In genomic region chr2:86000938-86001312, GRCh38 we compare ENCODE assay signal across 15 cellular contexts.
DNase-seq lines count a peak whose midpoint lies in the region; ATAC-seq and TF ChIP-seq lines count a peak whose summit lies in the region.
"Had no signal": no experiment of that assay in that cellular context is flagged by ENCODE, and none has a peak within 500 bp of the region (broad histone marks: within the 10 kb centered on the region; RNA-seq: fewer than 3 reads in every experiment).

No MANE protein-coding gene starts in this region.

- peaks cover 13 to 15% (median 14%) of the 10 kb centered on the region in 5 experiments for H3K9me3 Mint-ChIP-seq in brain

- peak overlapping the region; percentile 33; the same call in 1 of the 2 replicates for H2AFZ ChIP-seq in SK-N-SH (ENCODE audit: low read depth)

- H3K4me3 ChIP-seq in SK-N-SH (ENCODE audit: low read depth in 2 of 2, low read length in 1 of 2) (no peak overlapping the region), HEK293 (ENCODE audit: low read depth, low read length) (no peak overlapping the region), transverse colon (no peak overlapping the region)
- H3K4me3 ChIP-seq: prostate gland, testis had no signal

- no peak for TF ChIP-seq POLR2A in transverse colon (IDR thresholded peaks at IDR 0.05)

- TF ChIP-seq CTCF in SK-N-SH (IDR thresholded peaks at IDR 0.05) (no peak), HEK293 (tag by site-specific recombination; IDR thresholded peaks at IDR 0.05) (no peak), brain (conservative IDR thresholded peaks at IDR 0.05) (no peak), transverse colon (IDR thresholded peaks at IDR 0.05) (no peak)

- peak overlapping the region in 3 of 5 experiments; percentile 18 to 53 (median 20) for H3K27ac Mint-ChIP-seq in brain

- peak overlapping the region in 1 of 2 experiments; percentile 8; a peak in 1 of 4 replicates for H3K27ac ChIP-seq in SK-N-SH (ENCODE audit: low read depth in 2 of 2, low read length in 1 of 2)
- no peak overlapping the region for H3K27ac ChIP-seq in HEK293 (ENCODE audit: extremely low read depth, low read depth, low read length)
- peak overlapping the region in 1 of 4 donors; percentile 81 for H3K27ac ChIP-seq in transverse colon
- H3K27ac ChIP-seq: 22Rv1, prostate gland had no signal

- WGBS in SK-N-SH (ENCODE audit: low lambda C conversion rate): 83% methylated on average over 2 of the region's 2 CpGs
- WGBS in transverse colon (ENCODE audit: low coverage in 1 of 2), 2 donors: 90 to 93% methylated on average over 2 of the region's 2 CpGs

- POLR2A ChIA-PET in SK-N-SH (lab: Yijun Ruan, JAX) (no interaction called here), HEK293 (lab: Yijun Ruan, JAX) (no interaction called here)

- no peak overlapping the region for H3K4me2 ChIP-seq in SK-N-SH

- H3K79me2 ChIP-seq in SK-N-SH (ENCODE audit: insufficient read depth): no peaks in the 10 kb centered on the region

- CTCF ChIA-PET in SK-N-SH (lab: Yijun Ruan, JAX): interaction anchor here (1.1 to 1.3 kb wide), 2 partner anchors 29 to 33 kb away, joined by 3 read pairs; no protein-coding TSS in a partner anchor
- CTCF ChIA-PET in HEK293 (lab: Yijun Ruan, JAX): no interaction called here

- H3K36me3 ChIP-seq in SK-N-SH (replicated peaks in 1 of 2; ENCODE audit: control insufficient read depth in 1 of 2, insufficient read depth in 2 of 2, low read length in 1 of 2) (no peaks in the 10 kb centered on the region), HEK293 (ENCODE audit: control insufficient read depth in 2 of 2, insufficient read depth in 1 of 2, low read length in 2 of 2) (no peaks in the 10 kb centered on the region), transverse colon (no peaks in the 10 kb centered on the region)
- H3K36me3 ChIP-seq: prostate gland had no signal

- intact Hi-C loops in posterior vena cava (cut with DNase I): no loop called here
- intact Hi-C loops in transverse colon (cut with DNase I; ENCODE audit: low total_unique reads): no loop called here

- ATAC-seq in SK-N-SH treated with all-trans-retinoic acid at 6 μM for 48 hours (no peak), GM18868 (IDR thresholded peaks at IDR 0.05; ENCODE audit: unreplicated experiment) (no peak)
- ATAC-seq: T-helper 17 cell had no signal

- H3K4me3 Mint-ChIP-seq in brain: no peak overlapping the region
- H3K4me3 Mint-ChIP-seq: T-helper 17 cell had no signal

- H3K9me2 ChIP-seq in SK-N-SH: no peaks in the 10 kb centered on the region

- DNase-seq in SK-N-SH: no peak
- DNase-seq in posterior vena cava (ENCODE audit: low spot score): peak; percentile 14
- no peak for DNase-seq in transverse colon
- DNase-seq in HPDE6-E6E7 (ENCODE audit: extremely low spot score): no peak
- DNase-seq: activated naive CD4-positive, alpha-beta T cell; NCI-H2107; NCI-H82; T-helper 17 cell; testis had no signal

- in situ Hi-C loops in transverse colon (cut with MboI; ENCODE audit: low pct_ligation_motif_present in 1 of 4, low pct_unique_long_range_greater_than_20kb in 1 of 4, low sequenced_read_pairs in 3 of 4): no loop called here

- no peak overlapping the region for H3K9ac ChIP-seq in SK-N-SH

- H3K4me1 Mint-ChIP-seq in brain: peaks cover 50% of the 10 kb centered on the region

- no peaks in the 10 kb centered on the region for H4K20me1 ChIP-seq in SK-N-SH (ENCODE audit: insufficient read depth)

- no peaks in the 10 kb centered on the region for H3K27me3 Mint-ChIP-seq in brain
- H3K27me3 Mint-ChIP-seq: T-helper 17 cell had no signal

- H3K27me3 ChIP-seq in SK-N-SH (ENCODE audit: insufficient read depth) (no peaks in the 10 kb centered on the region), transverse colon (no peaks in the 10 kb centered on the region)
- H3K27me3 ChIP-seq: testis had no signal

- H3K9me3 ChIP-seq in SK-N-SH: no peaks in the 10 kb centered on the region
- H3K9me3 ChIP-seq in HEK293 (ENCODE audit: control insufficient read depth, insufficient read depth, low read depth, low read length): no peaks in the 10 kb centered on the region
- H3K9me3 ChIP-seq in transverse colon: no peaks in the 10 kb centered on the region
- H3K9me3 ChIP-seq: prostate gland, testis had no signal

- H3F3A ChIP-seq in SK-N-SH (replicated peaks; ENCODE audit: insufficient read depth): peaks cover 10% of the 10 kb centered on the region

- no peak for TF ChIP-seq EP300 in SK-N-SH (IDR thresholded peaks at IDR 0.05; ENCODE audit: borderline replicate concordance in 1 of 2, low read depth in 1 of 2, low read length in 1 of 2)
- TF ChIP-seq EP300 in transverse colon (IDR thresholded peaks at IDR 0.05; ENCODE audit: low read depth): no peak

- H3K36me3 Mint-ChIP-seq in brain: peaks cover 4% of the 10 kb centered on the region

- no peak for TF ChIP-seq RAD21 in SK-N-SH (IDR thresholded peaks at IDR 0.05; ENCODE audit: low read length)

- peaks cover 20 to 31% of the 10 kb centered on the region in 2 experiments; a peak in 3 of 4 replicates for H3K4me1 ChIP-seq in SK-N-SH (ENCODE audit: control insufficient read depth in 1 of 2, insufficient read depth in 2 of 2, low read depth in 1 of 2, low read length in 1 of 2)
- H3K4me1 ChIP-seq in HEK293 (ENCODE audit: control insufficient read depth, insufficient read depth, low read length): no peaks in the 10 kb centered on the region
- peaks cover 23 to 36% (median 29%) of the 10 kb centered on the region in 4 donors for H3K4me1 ChIP-seq in transverse colon
- H3K4me1 ChIP-seq: prostate gland had no signal

TF ChIP-seq in SK-N-SH, 30 proteins besides CTCF, POLR2A, EP300 and RAD21 (continues in another document):
- TF ChIP-seq PBX3 (IDR thresholded peaks at IDR 0.05): no peak
- no peak for TF ChIP-seq IRF3 (IDR thresholded peaks at IDR 0.05; ENCODE audit: low read depth, low read length)

TF ChIP-seq in SK-N-SH treated with all-trans-retinoic acid at 6 μM for 48 hours, 23 proteins besides CTCF, POLR2A, EP300 and RAD21 (continues in another document):
- TF ChIP-seq ZNF70 (CRISPR knock-in tag; IDR thresholded peaks at IDR 0.05) (no peak), CREB5 (CRISPR knock-in tag; IDR thresholded peaks at IDR 0.05; ENCODE audit: low read depth) (no peak), PPARA (CRISPR knock-in tag; IDR thresholded peaks at IDR 0.05; ENCODE audit: borderline replicate concordance) (no peak), ZNF8 (CRISPR knock-in tag; IDR thresholded peaks at IDR 0.05) (no peak), ARNTL (CRISPR knock-in tag; IDR thresholded peaks at IDR 0.05; ENCODE audit: borderline replicate concordance, low read depth) (no peak)

TF ChIP-seq in HEK293, 187 proteins besides CTCF, POLR2A, EP300 and RAD21:
- no peak for TF ChIP-seq ZNF221 (tag by site-specific recombination; IDR thresholded peaks at IDR 0.05; ENCODE audit: borderline replicate concordance)
- no peak for TF ChIP-seq ZNF510 (tag by site-specific recombination; IDR thresholded peaks at IDR 0.05; ENCODE audit: insufficient replicate concordance)
- TF ChIP-seq OVOL3 (tag by site-specific recombination; IDR thresholded peaks at IDR 0.05): no peak
- peak; percentile 94 for TF ChIP-seq EGR2 (tag by site-specific recombination; IDR thresholded peaks at IDR 0.05; ENCODE audit: low read depth)
- no peak for TF ChIP-seq REPIN1 (tag by site-specific recombination; IDR thresholded peaks at IDR 0.05; ENCODE audit: low read depth)
- TF ChIP-seq ZFHX2 (tag by site-specific recombination; conservative IDR thresholded peaks at IDR 0.05): peak; percentile 72
- no peak for TF ChIP-seq ZNF426 (tag by site-specific recombination; IDR thresholded peaks at IDR 0.05)
- no peak for TF ChIP-seq ZSCAN23 (tag by site-specific recombination; IDR thresholded peaks at IDR 0.05)
TF ChIP-seq in HEK293: peak in this region for 2.
